9 cellular contexts compared by ENCODE assay signal in the genomic region with DNA sequence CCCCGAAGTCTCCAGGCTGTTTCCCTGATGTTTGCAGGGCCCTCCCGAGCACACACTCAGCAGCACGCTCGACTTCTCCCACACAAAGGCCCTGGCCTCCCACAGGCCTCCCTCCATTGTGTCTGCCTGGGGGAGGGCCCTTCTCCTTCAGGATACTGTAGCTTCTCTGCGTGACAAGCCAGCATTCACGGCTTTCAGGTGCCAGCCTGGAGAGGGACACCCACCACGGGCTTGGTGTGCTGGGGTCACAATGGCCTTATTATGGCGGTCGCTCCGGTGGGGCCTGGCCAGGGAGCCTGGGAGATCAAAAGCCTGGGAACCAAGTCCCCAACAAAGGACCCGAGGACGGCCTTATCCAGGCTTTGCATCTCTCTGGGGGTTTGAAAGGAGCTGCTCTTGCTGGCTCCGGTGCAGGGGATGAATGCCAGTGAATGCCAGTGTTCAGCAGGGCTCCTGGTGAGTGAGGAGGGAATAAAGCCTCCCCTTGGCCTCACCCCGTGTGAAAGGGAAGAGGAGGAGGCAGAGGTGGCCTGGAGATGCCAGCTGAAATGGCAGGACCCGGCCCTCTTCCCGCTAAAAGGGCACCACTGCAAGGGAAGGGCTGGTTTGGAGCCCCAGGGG. TPM values are rescaled to one million over a fixed set of nuclear protein-coding genes. Genes with fewer than 3 reads are reported as not detected.
DNase-seq lines count a peak whose midpoint lies in the region; ATAC-seq and TF ChIP-seq lines count a peak whose summit lies in the region.
"Had no signal": no experiment of that assay in that cellular context is flagged by ENCODE, and none has a peak within 500 bp of the region (broad histone marks: within the 10 kb centered on the region; RNA-seq: fewer than 3 reads in every experiment).

No MANE protein-coding gene starts in this region.

- H3K27me3 ChIP-seq in lower lobe of right lung (ENCODE audit: low read depth): no peaks in the 10 kb centered on the region
- no peaks in the 10 kb centered on the region for H3K27me3 ChIP-seq in tibial nerve

- peak overlapping the region; percentile 68 for H3K27ac ChIP-seq in lower lobe of right lung
- H3K27ac ChIP-seq in tibial nerve: peak overlapping the region in 3 of 4 donors; percentile 60 to 85 (median 78)

- WGBS in tibial nerve, 2 donors: 43 to 52% methylated on average over 13 to 16 of the region's 16 CpGs

- DNase-seq in NCI-H1092 treated with DMSO at 0.1 percent for 48 hours (lab: John Stamatoyannopoulos, UW): peak; percentile 30
- no peak for DNase-seq in NCI-H1092 (lab: John Stamatoyannopoulos, UW)
- peak; percentile 20 for DNase-seq in brain pericyte (ENCODE audit: low read depth, low spot score)
- no peak for DNase-seq in lower lobe of right lung
- DNase-seq in tibial nerve (ENCODE audit: low spot score in 2 of 2): no peak
- DNase-seq in GDM1 (lab: John Stamatoyannopoulos, UW): no peak
- DNase-seq in T-helper 2 cell treated with Interferon-gamma antibody and Interleukin-4, amounts not matched to agents 5 μg/mL and 100 μg/mL, for 36 hours (ENCODE audit: low spot score): no peak
- DNase-seq: activated gamma-delta T cell had no signal

- no peak overlapping the region for H3K4me3 ChIP-seq in lower lobe of right lung
- no peak overlapping the region for H3K4me3 ChIP-seq in tibial nerve

- H3K9me3 ChIP-seq in lower lobe of right lung (no peaks in the 10 kb centered on the region), tibial nerve (no peaks in the 10 kb centered on the region)

- H3K4me1 ChIP-seq in lower lobe of right lung: peaks cover 51% of the 10 kb centered on the region
- peaks cover 0 to 48% (median 22%) of the 10 kb centered on the region in 4 donors for H3K4me1 ChIP-seq in tibial nerve

- H3K36me3 ChIP-seq in lower lobe of right lung: peaks cover 16% of the 10 kb centered on the region
- H3K36me3 ChIP-seq in tibial nerve: peaks cover 0 to 7% (median 0%) of the 10 kb centered on the region in 3 donors

- H3K27ac Mint-ChIP-seq in T-helper 2 cell treated with Interferon-gamma antibody and Interleukin-4, amounts not matched to agents 5 μg/mL and 100 μg/mL, for 36 hours: no peak overlapping the region

- ATAC-seq in lower lobe of right lung (no peak), HG03108 (IDR thresholded peaks at IDR 0.05; ENCODE audit: unreplicated experiment) (no peak)

- no peaks in the 10 kb centered on the region for H3K9me3 Mint-ChIP-seq in T-helper 2 cell treated with Interferon-gamma antibody and Interleukin-4, amounts not matched to agents 5 μg/mL and 100 μg/mL, for 36 hours

- no peak for TF ChIP-seq POLR2A in tibial nerve (IDR thresholded peaks at IDR 0.05)

- peaks cover 4% of the 10 kb centered on the region for H3K27me3 Mint-ChIP-seq in T-helper 2 cell treated with Interferon-gamma antibody and Interleukin-4, amounts not matched to agents 5 μg/mL and 100 μg/mL, for 36 hours (ENCODE audit: low read depth)

- no peak for TF ChIP-seq EP300 in tibial nerve (IDR thresholded peaks at IDR 0.05)

- no peak overlapping the region for H3K4me3 Mint-ChIP-seq in T-helper 2 cell treated with Interferon-gamma antibody and Interleukin-4, amounts not matched to agents 5 μg/mL and 100 μg/mL, for 36 hours

- TF ChIP-seq CTCF in lower lobe of right lung (IDR thresholded peaks at IDR 0.05): no peak
- TF ChIP-seq CTCF in tibial nerve (IDR thresholded peaks at IDR 0.05): no peak

- no peaks in the 10 kb centered on the region for H3K36me3 Mint-ChIP-seq in T-helper 2 cell treated with Interferon-gamma antibody and Interleukin-4, amounts not matched to agents 5 μg/mL and 100 μg/mL, for 36 hours (ENCODE audit: low read depth)

- intact Hi-C loops in lower lobe of right lung (cut with DNase I): no loop called here

- H3K4me1 Mint-ChIP-seq in T-helper 2 cell treated with Interferon-gamma antibody and Interleukin-4, amounts not matched to agents 5 μg/mL and 100 μg/mL, for 36 hours (ENCODE audit: low read depth): peaks cover 45% of the 10 kb centered on the region

RNA-seq across cellular contexts. Expression of a gene that starts 55.0 kb away (rescaled TPM):
- total RNA-seq in lower lobe of right lung (13.7 TPM), tibial nerve (10 to 100 TPM in 3 of 4 donors, 1 to 10 TPM in 1; 9.9 to 17.7 (median 13.8) TPM)

Comparison
In these comparisons a context has a peak if more than half of its experiments do, and no peak if none do; other contexts are left out.
1. DNase-seq: peak in NCI-H1092 treated with DMSO at 0.1 percent for 48 hours (single experiment) and brain pericyte (single experiment); none in NCI-H1092 (single experiment), lower lobe of right lung (single experiment), tibial nerve (0 of 2), GDM1 (single experiment) and T-helper 2 cell treated with Interferon-gamma antibody and Interleukin-4, amounts not matched to agents 5 μg/mL and 100 μg/mL, for 36 hours (single experiment).